In the genomic region with DNA sequence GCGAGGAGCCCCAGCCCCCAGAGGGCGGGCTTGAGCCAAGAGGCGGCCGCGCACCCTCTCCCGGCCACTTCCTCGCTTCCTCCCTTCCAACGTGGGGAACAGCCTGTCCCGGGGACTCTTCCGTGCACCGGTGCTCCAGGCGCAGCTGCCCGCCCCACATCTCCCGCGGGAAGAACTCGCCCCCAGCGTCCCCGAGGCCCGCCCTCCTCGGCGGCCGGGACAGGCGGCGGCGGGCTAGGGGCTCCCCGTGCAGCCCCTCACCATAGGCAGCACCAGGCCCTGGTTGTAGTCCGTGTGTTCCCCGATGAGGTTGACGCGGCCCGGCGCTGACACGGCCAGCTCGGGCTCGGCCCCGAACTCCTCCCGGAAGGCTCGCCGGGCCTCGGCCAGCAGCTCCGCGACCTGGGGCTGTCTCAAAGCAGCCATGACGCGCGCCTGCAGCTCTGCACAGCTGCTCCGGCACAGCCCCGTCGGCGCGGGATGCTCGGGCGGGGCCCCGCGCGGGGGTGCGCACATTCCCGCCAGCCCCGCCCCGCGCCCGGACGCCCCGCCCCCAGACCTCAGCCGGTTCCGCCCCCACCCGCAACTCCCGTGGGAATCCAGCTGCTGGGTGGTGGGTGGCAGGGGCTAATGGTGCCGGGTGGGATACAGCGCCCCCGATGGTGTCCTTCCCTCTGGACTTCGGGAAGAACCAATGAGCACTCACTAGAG, we compare ENCODE assay signal across 1 cellular context.
TF ChIP-seq lines count a peak whose summit lies in the region.

Gene GALK1, minus strand, starts transcription at position 482 of the 711 bp plus-strand sequence. Its CDS starts 56 bp downstream, at position 426.

TF ChIP-seq in HepG2, 621 proteins besides CTCF, POLR2A, EP300 and RAD21 (continued from another document and continues in another):
- TF ChIP-seq MLXIP (CRISPR knock-in tag; IDR thresholded peaks at IDR 0.05; ENCODE audit: borderline replicate concordance): peak; percentile 67; the same call in 1 of the 2 replicates
- TF ChIP-seq MZF1 (CRISPR knock-in tag; IDR thresholded peaks at IDR 0.05; ENCODE audit: borderline replicate concordance): no peak
- TF ChIP-seq, protein P1, sequence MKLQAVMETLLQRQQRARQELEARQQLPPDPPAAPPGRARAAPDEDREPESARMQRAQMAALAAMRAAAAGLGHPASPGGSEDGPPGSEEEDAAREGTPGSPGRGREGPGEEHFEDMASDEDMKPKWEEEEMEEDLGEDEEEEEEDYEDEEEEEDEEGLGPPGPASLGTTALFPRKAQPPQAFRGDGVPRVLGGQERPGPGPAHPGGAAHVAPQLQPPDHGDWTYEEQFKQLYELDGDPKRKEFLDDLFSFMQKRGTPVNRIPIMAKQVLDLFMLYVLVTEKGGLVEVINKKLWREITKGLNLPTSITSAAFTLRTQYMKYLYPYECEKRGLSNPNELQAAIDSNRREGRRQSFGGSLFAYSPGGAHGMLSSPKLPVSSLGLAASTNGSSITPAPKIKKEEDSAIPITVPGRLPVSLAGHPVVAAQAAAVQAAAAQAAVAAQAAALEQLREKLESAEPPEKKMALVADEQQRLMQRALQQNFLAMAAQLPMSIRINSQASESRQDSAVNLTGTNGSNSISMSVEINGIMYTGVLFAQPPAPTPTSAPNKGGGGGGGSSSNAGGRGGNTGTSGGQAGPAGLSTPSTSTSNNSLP (IDR thresholded peaks at IDR 0.05; ENCODE audit: low read depth, low read length): no peak
- peak; percentile 43 for TF ChIP-seq KDM2A (CRISPR knock-in tag; IDR thresholded peaks at IDR 0.05; ENCODE audit: borderline replicate concordance, low read depth)
- TF ChIP-seq NFRKB (IDR thresholded peaks at IDR 0.05): no peak
- no peak for TF ChIP-seq SOX13 (IDR thresholded peaks at IDR 0.05)
- 0 out of 4 replicates have a peak, but pooled peaks of 1 of the 2 experiments have one; percentile 2 for TF ChIP-seq SOX13 (CRISPR knock-in tag; conservative IDR thresholded peaks at IDR 0.05 in 1 of 2, IDR thresholded peaks at IDR 0.05 in 1 of 2)
- TF ChIP-seq ZNF274 (CRISPR knock-in tag; IDR thresholded peaks at IDR 0.05): peak; percentile 13; the same call in 1 of the 2 replicates
- TF ChIP-seq, protein P2, sequence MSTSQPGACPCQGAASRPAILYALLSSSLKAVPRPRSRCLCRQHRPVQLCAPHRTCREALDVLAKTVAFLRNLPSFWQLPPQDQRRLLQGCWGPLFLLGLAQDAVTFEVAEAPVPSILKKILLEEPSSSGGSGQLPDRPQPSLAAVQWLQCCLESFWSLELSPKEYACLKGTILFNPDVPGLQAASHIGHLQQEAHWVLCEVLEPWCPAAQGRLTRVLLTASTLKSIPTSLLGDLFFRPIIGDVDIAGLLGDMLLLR (CRISPR knock-in tag; IDR thresholded peaks at IDR 0.05): peak; percentile 7; the same call in 1 of the 2 replicates
- TF ChIP-seq NFE2 (CRISPR knock-in tag; IDR thresholded peaks at IDR 0.05): no peak
- 0 out of 2 replicates have a peak, but pooled peaks have one; percentile 32 for TF ChIP-seq CAMTA2 (CRISPR knock-in tag; IDR thresholded peaks at IDR 0.05; ENCODE audit: borderline replicate concordance)
- no peak for TF ChIP-seq JUN (CRISPR knock-in tag; IDR thresholded peaks at IDR 0.05)
- no peak for TF ChIP-seq ZNF276 (CRISPR knock-in tag; IDR thresholded peaks at IDR 0.05; ENCODE audit: low read depth)
- no peak for TF ChIP-seq PHB2 (IDR thresholded peaks at IDR 0.05; ENCODE audit: partially characterized antibody)
- peak; percentile 29; the same call in 1 of the 2 replicates for TF ChIP-seq KAT7 (CRISPR knock-in tag; IDR thresholded peaks at IDR 0.05; ENCODE audit: borderline replicate concordance)
- peak; percentile 68; the same call in 1 of the 2 replicates for TF ChIP-seq ZNF275 (CRISPR knock-in tag; IDR thresholded peaks at IDR 0.05; ENCODE audit: borderline replicate concordance)
- TF ChIP-seq ZHX2 (IDR thresholded peaks at IDR 0.05; ENCODE audit: low read depth): no peak; the same call in 1 of the 2 replicates
- TF ChIP-seq ZHX2 (CRISPR knock-in tag; IDR thresholded peaks at IDR 0.05; ENCODE audit: borderline replicate concordance): no peak
- TF ChIP-seq, protein P3, sequence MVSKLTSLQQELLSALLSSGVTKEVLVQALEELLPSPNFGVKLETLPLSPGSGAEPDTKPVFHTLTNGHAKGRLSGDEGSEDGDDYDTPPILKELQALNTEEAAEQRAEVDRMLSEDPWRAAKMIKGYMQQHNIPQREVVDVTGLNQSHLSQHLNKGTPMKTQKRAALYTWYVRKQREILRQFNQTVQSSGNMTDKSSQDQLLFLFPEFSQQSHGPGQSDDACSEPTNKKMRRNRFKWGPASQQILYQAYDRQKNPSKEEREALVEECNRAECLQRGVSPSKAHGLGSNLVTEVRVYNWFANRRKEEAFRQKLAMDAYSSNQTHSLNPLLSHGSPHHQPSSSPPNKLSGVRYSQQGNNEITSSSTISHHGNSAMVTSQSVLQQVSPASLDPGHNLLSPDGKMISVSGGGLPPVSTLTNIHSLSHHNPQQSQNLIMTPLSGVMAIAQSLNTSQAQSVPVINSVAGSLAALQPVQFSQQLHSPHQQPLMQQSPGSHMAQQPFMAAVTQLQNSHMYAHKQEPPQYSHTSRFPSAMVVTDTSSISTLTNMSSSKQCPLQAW (CRISPR knock-in tag; IDR thresholded peaks at IDR 0.05): no peak
- TF ChIP-seq BHLHE40 (IDR thresholded peaks at IDR 0.05; ENCODE audit: low read length): no peak
- TF ChIP-seq MXI1 (IDR thresholded peaks at IDR 0.05; ENCODE audit: borderline replicate concordance, low read depth, low read length): no peak; the same call in 2 of the 3 replicates
- TF ChIP-seq SPEN (CRISPR knock-in tag; IDR thresholded peaks at IDR 0.05; ENCODE audit: low read depth): no peak; the same call in 1 of the 2 replicates
- TF ChIP-seq, protein P4, sequence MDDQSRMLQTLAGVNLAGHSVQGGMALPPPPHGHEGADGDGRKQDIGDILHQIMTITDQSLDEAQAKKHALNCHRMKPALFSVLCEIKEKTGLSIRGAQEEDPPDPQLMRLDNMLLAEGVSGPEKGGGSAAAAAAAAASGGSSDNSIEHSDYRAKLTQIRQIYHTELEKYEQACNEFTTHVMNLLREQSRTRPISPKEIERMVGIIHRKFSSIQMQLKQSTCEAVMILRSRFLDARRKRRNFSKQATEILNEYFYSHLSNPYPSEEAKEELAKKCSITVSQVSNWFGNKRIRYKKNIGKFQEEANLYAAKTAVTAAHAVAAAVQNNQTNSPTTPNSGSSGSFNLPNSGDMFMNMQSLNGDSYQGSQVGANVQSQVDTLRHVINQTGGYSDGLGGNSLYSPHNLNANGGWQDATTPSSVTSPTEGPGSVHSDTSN (CRISPR knock-in tag; IDR thresholded peaks at IDR 0.05; ENCODE audit: borderline replicate concordance): peak; percentile 47; the same call in 1 of the 2 replicates
- TF ChIP-seq ZNF501 (CRISPR knock-in tag; IDR thresholded peaks at IDR 0.05): peak; percentile 4; the same call in 1 of the 2 replicates
- no peak for TF ChIP-seq PRDM15 (CRISPR knock-in tag; IDR thresholded peaks at IDR 0.05)
- TF ChIP-seq ZNF234 (CRISPR knock-in tag; conservative IDR thresholded peaks at IDR 0.05): 0 out of 2 replicates have a peak, but pooled peaks have one; percentile 44
- TF ChIP-seq ZNF557 (CRISPR knock-in tag; IDR thresholded peaks at IDR 0.05): 0 out of 2 replicates have a peak, but pooled peaks have one; percentile 22
- peak; percentile 23 for TF ChIP-seq PHF5A (CRISPR knock-in tag; IDR thresholded peaks at IDR 0.05; ENCODE audit: low read depth, unreplicated experiment)
- peak; percentile 48; the same call in 1 of the 2 replicates for TF ChIP-seq ADNP (CRISPR knock-in tag; IDR thresholded peaks at IDR 0.05)
